Comparison of ENCODE assay signal across 8 cellular contexts in the genomic region with DNA sequence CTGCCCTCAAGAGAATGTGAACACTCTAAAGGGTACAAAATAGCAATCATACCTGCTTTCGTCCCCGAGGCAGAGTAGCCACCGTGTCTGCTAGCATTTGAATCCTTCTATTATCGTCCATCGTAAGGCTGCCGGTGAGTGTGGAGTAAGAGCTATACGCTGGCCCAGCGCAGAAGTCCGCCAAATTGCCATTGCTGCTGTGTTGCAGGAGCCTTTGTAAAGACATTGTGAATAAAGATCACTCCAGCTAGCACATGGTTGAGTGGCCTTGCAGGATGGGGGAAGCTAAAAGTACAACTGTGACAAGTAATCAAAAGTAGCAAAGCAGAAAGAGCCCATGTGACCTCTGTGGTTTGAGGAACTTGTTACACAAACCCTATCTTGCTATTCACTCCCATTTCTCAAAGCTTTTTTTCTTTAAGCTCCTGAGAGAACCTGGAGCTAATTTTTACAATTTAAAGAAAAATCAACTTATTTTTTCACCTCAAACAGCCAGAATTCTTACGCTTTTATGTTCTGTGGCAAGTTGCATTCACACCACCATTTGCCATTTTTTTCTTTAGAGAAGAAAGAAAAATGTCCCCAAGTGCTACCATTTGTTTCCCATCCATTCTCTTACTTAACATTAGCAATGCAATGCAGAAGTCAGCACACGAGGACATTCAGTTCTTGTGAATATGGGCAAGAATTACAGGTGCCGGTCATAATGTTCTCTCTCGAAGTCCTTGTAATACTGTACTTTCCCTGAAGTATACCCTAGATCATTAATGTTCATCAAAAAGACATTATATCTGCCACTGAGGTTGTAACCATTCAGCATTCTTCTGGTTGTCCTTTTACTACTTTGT. TPM values are rescaled to one million over a fixed set of nuclear protein-coding genes. Genes with fewer than 3 reads are reported as not detected.
A peak's percentile ranks its signal among the peaks of the same experiment; 100 is the strongest.
DNase-seq lines count a peak whose midpoint lies in the region; ATAC-seq and TF ChIP-seq lines count a peak whose summit lies in the region.

Gene CYTIP (minus strand): TSS at position 295 of the 848 bp plus-strand sequence. CDS start 69 bp downstream, at position 226.

- ATAC-seq in GM19452 (IDR thresholded peaks at IDR 0.05; ENCODE audit: unreplicated experiment) (peak; percentile 42), HG03469 (IDR thresholded peaks at IDR 0.05; ENCODE audit: unreplicated experiment) (peak; percentile 38)

- H3K4me2 ChIP-seq in BLaER1: peak within 1 kb of the TSS; percentile 68

- H3K4me1 ChIP-seq in BLaER1 (peaks cover 18% of the 10 kb centered on the region), left ventricle myocardium inferior (peaks cover 18% of the 10 kb centered on the region)

- intact Hi-C loops in left ventricle myocardium inferior (cut with micrococcal nuclease): no loop called here

- peak; percentile 69 for DNase-seq in activated CD4-positive, alpha-beta T cell treated with anti-CD3 and anti-CD28 coated beads for 48 hours
- no peak for DNase-seq in left ventricle myocardium inferior
- peak; percentile 32 to 58 for DNase-seq in stimulated activated CD4-positive, alpha-beta T cell treated with anti-CD3 and anti-CD28 coated beads, Interleukin-4, amount 100 ng/mL, for 4 hours
- DNase-seq in WERI-Rb-1: no peak
- DNase-seq in HuH-7 (ENCODE audit: low spot score): no peak

- no peak for TF ChIP-seq CTCF in left ventricle myocardium inferior (IDR thresholded peaks at IDR 0.05; ENCODE audit: borderline replicate concordance)
- no peak for TF ChIP-seq CTCF in WERI-Rb-1 (IDR thresholded peaks at IDR 0.05; ENCODE audit: low read depth, low read length)

- H3K4me3 ChIP-seq in BLaER1 (no peak within 1 kb of the TSS), left ventricle myocardium inferior (peak within 1 kb of the TSS; percentile 36), WERI-Rb-1 (ENCODE audit: low read depth, low read length) (no peak within 1 kb of the TSS)

- H3K27me3 ChIP-seq in BLaER1: no peaks in the 10 kb centered on the region; the same call in 1 of the 2 replicates
- H3K27me3 ChIP-seq in left ventricle myocardium inferior (ENCODE audit: low read depth): no peaks in the 10 kb centered on the region
- H3K27me3 ChIP-seq in WERI-Rb-1 (ENCODE audit: insufficient read depth, low read depth, severe bottlenecking): no peaks in the 10 kb centered on the region

- no peak within 1 kb of the TSS for H3K9ac ChIP-seq in BLaER1

- no peaks in the 10 kb centered on the region for H4K20me1 ChIP-seq in BLaER1

- H3K9me3 ChIP-seq in BLaER1 (no peaks in the 10 kb centered on the region), left ventricle myocardium inferior (replicated peaks) (no peaks in the 10 kb centered on the region), WERI-Rb-1 (ENCODE audit: severe bottlenecking) (no peaks in the 10 kb centered on the region)

- H3K36me3 ChIP-seq in BLaER1: no peaks in the 10 kb centered on the region
- no peaks in the 10 kb centered on the region for H3K36me3 ChIP-seq in left ventricle myocardium inferior
- no peaks in the 10 kb centered on the region for H3K36me3 ChIP-seq in WERI-Rb-1

- no peak within 1 kb of the TSS for H3K27ac ChIP-seq in BLaER1
- H3K27ac ChIP-seq in left ventricle myocardium inferior (replicated peaks): peak within 1 kb of the TSS; percentile 14
- H3K27ac ChIP-seq in WERI-Rb-1: no peak within 1 kb of the TSS

RNA-seq across cellular contexts. Expression of gene CYTIP, which starts in this region (rescaled TPM):
- total RNA-seq in left ventricle myocardium inferior: 0.82 TPM

Comparison
In these comparisons a context has a peak if more than half of its experiments do, and no peak if none do; other contexts are left out.
1. DNase-seq: peak in activated CD4-positive, alpha-beta T cell treated with anti-CD3 and anti-CD28 coated beads for 48 hours (single experiment) and stimulated activated CD4-positive, alpha-beta T cell treated with anti-CD3 and anti-CD28 coated beads, Interleukin-4, amount 100 ng/mL, for 4 hours (2 of 2); none in left ventricle myocardium inferior (single experiment), WERI-Rb-1 (single experiment) and HuH-7 (single experiment).